Comparison of ENCODE assay signal across 13 cellular contexts in genomic region chr4:119210760-119211159, GRCh38. TPM values are rescaled to one million over a fixed set of nuclear protein-coding genes. Genes with fewer than 3 reads are reported as not detected.
A peak's percentile ranks its signal among the peaks of the same experiment; 100 is the strongest.
DNase-seq lines count a peak whose midpoint lies in the region; ATAC-seq and TF ChIP-seq lines count a peak whose summit lies in the region.
"Had no signal": no experiment of that assay in that cellular context is flagged by ENCODE, and none has a peak within 500 bp of the region (broad histone marks: within the 10 kb centered on the region; RNA-seq: fewer than 3 reads in every experiment).

No MANE protein-coding gene starts in this region.

- H2AFZ ChIP-seq in IMR-90 (replicated peaks; ENCODE audit: low read length, poor library complexity), result no peak overlapping the region

- peak overlapping the region; percentile 4 to 89; a peak in 1 of 4 replicates for H4K8ac ChIP-seq in IMR-90 (ENCODE audit: low read depth in 2 of 2, low read length in 2 of 2)

- peaks cover 4% of the 10 kb centered on the region; the same call in 1 of the 2 replicates for H3K9me1 ChIP-seq in IMR-90 (ENCODE audit: insufficient read depth, low read length)

- H3K27ac ChIP-seq in CD4-positive, CD25-positive, alpha-beta regulatory T cell (ENCODE audit: insufficient read depth, low read length, poor library complexity, severe bottlenecking), result no peak overlapping the region
- H3K27ac ChIP-seq in IMR-90 (ENCODE audit: insufficient read depth, low read length) (no peak overlapping the region), colonic mucosa (no peak overlapping the region)

- peak overlapping the region; percentile 98 to 100 (median 98) for H3K4me3 Mint-ChIP-seq in CD4-positive, CD25-positive, alpha-beta regulatory T cell

- peak overlapping the region; percentile 54; the same call in 1 of the 2 replicates for H2BK120ac ChIP-seq in IMR-90 (ENCODE audit: low read depth, low read length)

- dilution Hi-C loops in IMR-90 (cut with HindIII; ENCODE audit: low sequenced_read_pairs, unreplicated experiment), result no loop called here

- H4K5ac ChIP-seq in IMR-90 (ENCODE audit: low read depth, low read length), result no peak overlapping the region; the same call in 1 of the 2 replicates

- H2AK9ac ChIP-seq in IMR-90 (replicated peaks; ENCODE audit: low read depth, low read length, poor library complexity), result no peak overlapping the region

- H2BK20ac ChIP-seq in IMR-90 (ENCODE audit: low read depth, low read length), result peak overlapping the region; percentile 46; the same call in 1 of the 2 replicates

- H3K9ac ChIP-seq in IMR-90 (ENCODE audit: low read depth, low read length) (no peak overlapping the region), colonic mucosa (ENCODE audit: low read depth in 2 of 2, low read length in 2 of 2) (no peak overlapping the region)

- peaks cover 3% of the 10 kb centered on the region for H3K27me3 ChIP-seq in CD4-positive, CD25-positive, alpha-beta regulatory T cell (ENCODE audit: control insufficient read depth, insufficient read depth, low read length)
- no peaks in the 10 kb centered on the region for H3K27me3 ChIP-seq in IMR-90 (ENCODE audit: control insufficient read depth, insufficient read depth, low read length)
- H3K27me3 ChIP-seq in colonic mucosa, result no peaks in the 10 kb centered on the region
- H3K27me3 ChIP-seq: body of pancreas had no signal

- DNase-seq in CD4-positive, CD25-positive, alpha-beta regulatory T cell, result no peak
- peak; percentile 68 for DNase-seq in IMR-90
- DNase-seq in amniotic epithelial cell (ENCODE audit: low read depth), result peak; percentile 79
- DNase-seq in kidney tubule cell (ENCODE audit: low spot score), result peak; percentile 44
- DNase-seq in ACHN, result no peak
- DNase-seq in colonic mucosa, result no peak
- DNase-seq: body of pancreas, DMS79 treated with DMSO at 0.1 percent for 48 hours, islet precursor cell, NCI-H2081, T1000 had no signal

- H3K27me3 Mint-ChIP-seq in CD4-positive, CD25-positive, alpha-beta regulatory T cell, result peaks cover 20% of the 10 kb centered on the region

- CTCF ChIA-PET in IMR-90 (lab: Yijun Ruan, JAX), result interaction anchor here (1.4 kb wide), 1 partner anchor 170 kb away, joined by 4 read pairs; no protein-coding TSS in a partner anchor

- H3K4me2 ChIP-seq in IMR-90 (ENCODE audit: low read depth, low read length), result peak overlapping the region; percentile 83; the same call in 1 of the 2 replicates

- intact Hi-C loops in IMR-90 (cut with micrococcal nuclease), result no loop called here
- intact Hi-C loops in colonic mucosa (cut with DNase I), result loop anchor here (5.0 to 10.0 kb wide), 3 partner anchors 54 to 168 kb away; no protein-coding TSS in a partner anchor

- H3K36me3 Mint-ChIP-seq in CD4-positive, CD25-positive, alpha-beta regulatory T cell, result no peaks in the 10 kb centered on the region

- in situ Hi-C loops in IMR-90 (cut with MboI; ENCODE audit: low sequenced_read_pairs) (loop anchor here (10.0 kb wide), 3 partner anchors 106 to 226 kb away; no protein-coding TSS in a partner anchor), ACHN (cut with HindIII; ENCODE audit: low pct_ligation_motif_present, low pct_unique_long_range_greater_than_20kb, low sequenced_read_pairs) (no loop called here)

- peak overlapping the region; percentile 82 for H2AK5ac ChIP-seq in IMR-90 (ENCODE audit: low read depth, low read length)

- peaks cover 17 to 38% (median 29%) of the 10 kb centered on the region in 4 donors for H3K4me1 Mint-ChIP-seq in CD4-positive, CD25-positive, alpha-beta regulatory T cell

- TF ChIP-seq POLR2A in IMR-90 (IDR thresholded peaks at IDR 0.05; ENCODE audit: low read depth, low read length), result no peak
- no peak for TF ChIP-seq POLR2A in GM18505 (IDR thresholded peaks at IDR 0.05; ENCODE audit: borderline replicate concordance, extremely low read depth, insufficient read depth, insufficient read length)

- H3K4ac ChIP-seq in IMR-90 (ENCODE audit: low read depth, low read length), result peak overlapping the region; percentile 34; the same call in 1 of the 2 replicates

- peak overlapping the region in 1 of 3 donors; percentile 99 for H3K27ac Mint-ChIP-seq in CD4-positive, CD25-positive, alpha-beta regulatory T cell

- peak overlapping the region; percentile 7; the same call in 1 of the 2 replicates for H3K56ac ChIP-seq in IMR-90 (ENCODE audit: extremely low read depth, insufficient read depth, low read length)

- peak overlapping the region; percentile 99 for H3K4me3 ChIP-seq in CD4-positive, CD25-positive, alpha-beta regulatory T cell (ENCODE audit: low read depth, low read length)
- H3K4me3 ChIP-seq in IMR-90 (ENCODE audit: insufficient read depth, low read depth, low read length), result no peak overlapping the region
- H3K4me3 ChIP-seq in colonic mucosa, result no peak overlapping the region

- 83% methylated on average over 4 of the region's 4 CpGs; no CpG with 5 or more reads in 1 of the 2 experiments for WGBS in IMR-90 (ENCODE audit: extremely low coverage in 2 of 2, insufficient read length in 1 of 2), 2 experiments

- H4K91ac ChIP-seq in IMR-90 (ENCODE audit: insufficient read depth, low read depth, low read length), result no peak overlapping the region

- no peaks in the 10 kb centered on the region for H3K9me3 Mint-ChIP-seq in CD4-positive, CD25-positive, alpha-beta regulatory T cell

- TF ChIP-seq RAD21 in IMR-90 (IDR thresholded peaks at IDR 0.05; ENCODE audit: low read length), result no peak

- peak overlapping the region; percentile 29; the same call in 1 of the 3 replicates for H2BK15ac ChIP-seq in IMR-90 (ENCODE audit: low read depth, low read length)

- no peaks in the 10 kb centered on the region for H3K36me3 ChIP-seq in CD4-positive, CD25-positive, alpha-beta regulatory T cell (ENCODE audit: control insufficient read depth, insufficient read depth, low read length)
- H3K36me3 ChIP-seq in IMR-90 (ENCODE audit: control insufficient read depth, insufficient read depth, low read length) (no peaks in the 10 kb centered on the region), colonic mucosa (no peaks in the 10 kb centered on the region)

- POLR2A ChIA-PET in IMR-90 (lab: Charles Lee; ENCODE audit: unreplicated experiment), result no interaction called here

- no peak for ATAC-seq in CD4-positive, CD25-positive, alpha-beta regulatory T cell (ENCODE audit: low read depth in 2 of 2)
- ATAC-seq in IMR-90 (ENCODE audit: low read depth) (no peak), GM18505 (IDR thresholded peaks at IDR 0.05; ENCODE audit: unreplicated experiment) (no peak), GM19395 (IDR thresholded peaks at IDR 0.05; ENCODE audit: unreplicated experiment) (no peak)
- ATAC-seq: body of pancreas had no signal

- peaks cover 4 to 24% of the 10 kb centered on the region in 2 experiments; a peak in 3 of 4 replicates for H3K79me1 ChIP-seq in IMR-90 (ENCODE audit: low read depth in 1 of 2, low read length in 2 of 2)

- H2BK5ac ChIP-seq in IMR-90 (ENCODE audit: low read depth, low read length, poor library complexity, severe bottlenecking), result peak overlapping the region; percentile 80

- no peak overlapping the region for H3K14ac ChIP-seq in IMR-90 (replicated peaks; ENCODE audit: low read depth, low read length)

- H3K4me1 ChIP-seq in CD4-positive, CD25-positive, alpha-beta regulatory T cell (ENCODE audit: control insufficient read depth, insufficient read depth, low read length, poor library complexity, severe bottlenecking), result peaks cover 25% of the 10 kb centered on the region
- peaks cover 3% of the 10 kb centered on the region; the same call in 1 of the 2 replicates for H3K4me1 ChIP-seq in IMR-90 (ENCODE audit: control insufficient read depth, insufficient read depth, low read length)
- H3K4me1 ChIP-seq in colonic mucosa, result no peaks in the 10 kb centered on the region

- no peaks in the 10 kb centered on the region for H3K9me3 ChIP-seq in CD4-positive, CD25-positive, alpha-beta regulatory T cell (ENCODE audit: control insufficient read depth in 2 of 2, low read length in 2 of 2)
- no peaks in the 10 kb centered on the region for H3K9me3 ChIP-seq in IMR-90 (ENCODE audit: control insufficient read depth, insufficient read depth, low read length)
- H3K9me3 ChIP-seq in colonic mucosa, result no peaks in the 10 kb centered on the region
- H3K9me3 ChIP-seq: body of pancreas had no signal

- TF ChIP-seq CTCF in IMR-90 (conservative IDR thresholded peaks at IDR 0.05; ENCODE audit: low read depth, low read length) (no peak), colonic mucosa (IDR thresholded peaks at IDR 0.05) (no peak)

- peak overlapping the region; percentile 52; the same call in 1 of the 2 replicates for H3K23ac ChIP-seq in IMR-90 (ENCODE audit: low read depth, low read length)

- no TSS peak for BruUV-seq in IMR-90 (replicated peaks; lab: Mats Ljungman, UMichigan)

- no peak overlapping the region; the same call in 1 of the 2 replicates for H3K18ac ChIP-seq in IMR-90 (ENCODE audit: low read depth, low read length)

- H4K20me1 ChIP-seq in IMR-90 (ENCODE audit: insufficient read depth, low read length), result no peaks in the 10 kb centered on the region

TF ChIP-seq in IMR-90, 13 proteins besides CTCF, POLR2A, EP300 and RAD21:
- TF ChIP-seq MAFK (IDR thresholded peaks at IDR 0.05; ENCODE audit: low read depth, low read length) (no peak), BHLHE40 (IDR thresholded peaks at IDR 0.05; ENCODE audit: low read depth, low read length) (no peak), MXI1 (IDR thresholded peaks at IDR 0.05; ENCODE audit: borderline replicate concordance, low read depth, low read length) (no peak), MAZ (IDR thresholded peaks at IDR 0.05; ENCODE audit: borderline replicate concordance, low read depth, low read length) (no peak), SMC3 (IDR thresholded peaks at IDR 0.05; ENCODE audit: low read depth, low read length) (no peak), RFX5 (IDR thresholded peaks at IDR 0.05; ENCODE audit: low read depth, low read length) (no peak), CEBPB (IDR thresholded peaks at IDR 0.05; ENCODE audit: low read depth, low read length) (peak; percentile 62; the same call in 1 of the 2 replicates), RCOR1 (IDR thresholded peaks at IDR 0.05; ENCODE audit: insufficient replicate concordance, low read length) (no peak), FOS (IDR thresholded peaks at IDR 0.05; ENCODE audit: low read depth, low read length) (peak; percentile 45; the same call in 1 of the 2 replicates), NFE2L2 (IDR thresholded peaks at IDR 0.05; ENCODE audit: low read depth, low read length) (no peak)

RNA-seq across cellular contexts. Expression of gene USP53, which starts 1.8 kb away (rescaled TPM):
- 17.3 TPM for total RNA-seq in CD4-positive, CD25-positive, alpha-beta regulatory T cell
- 10 to 100 TPM in 3 of 4 donors, 1 to 10 TPM in 1; 8.0 to 14.0 (median 11.5) TPM for polyA plus RNA-seq in CD4-positive, CD25-positive, alpha-beta regulatory T cell
- total RNA-seq in IMR-90 (2012; rRNA removed), result 24.0 and 34.7 TPM in 2 replicates
- 7.6 and 11.2 TPM in 2 replicates for polyA plus RNA-seq in IMR-90 (2012; rRNA removed)
- 1.5 and 2.7 TPM in 2 replicates for polyA plus RNA-seq in IMR-90 (2012; cell fraction: cytosol; rRNA removed)
- polyA plus RNA-seq in IMR-90 (2012; cell fraction: nucleus; rRNA removed; ENCODE audit: low replicate concordance), result 2.8 and 32.8 TPM in 2 replicates
- total RNA-seq in colonic mucosa, result 10 to 100 TPM; 37.5 to 83.8 TPM

Comparison
In these comparisons a context has a peak if more than half of its experiments do, and no peak if none do; other contexts are left out.
1. DNase-seq: peak in IMR-90 (single experiment), amniotic epithelial cell (single experiment) and kidney tubule cell (single experiment); none in CD4-positive, CD25-positive, alpha-beta regulatory T cell (0 of 3), ACHN (single experiment) and colonic mucosa (single experiment).